In genomic region chr1:19353596-19353995, GRCh38 we compare ENCODE assay signal across 13 cellular contexts. TPM values are rescaled to one million over a fixed set of nuclear protein-coding genes. Genes with fewer than 3 reads are reported as not detected.
A peak's percentile ranks its signal among the peaks of the same experiment; 100 is the strongest.
DNase-seq lines count a peak whose midpoint lies in the region; ATAC-seq and TF ChIP-seq lines count a peak whose summit lies in the region.
"Had no signal": no experiment of that assay in that cellular context is flagged by ENCODE, and none has a peak within 500 bp of the region (broad histone marks: within the 10 kb centered on the region; RNA-seq: fewer than 3 reads in every experiment).

No MANE protein-coding gene starts in this region.

- no peaks in the 10 kb centered on the region for H3K9me3 Mint-ChIP-seq in activated CD4-positive, alpha-beta memory T cell treated with anti-CD3 and anti-CD28 coated beads, Interleukin-2, amount 10 ng/mL, durations not matched to agents 7 days and 5 days
- H3K9me3 Mint-ChIP-seq in neural progenitor cell, result no peaks in the 10 kb centered on the region

- no peaks in the 10 kb centered on the region for H3F3A ChIP-seq in neural progenitor cell (ENCODE audit: low read depth)

- H3K27ac ChIP-seq in HEK293 (ENCODE audit: extremely low read depth, low read depth, low read length), result no peak overlapping the region
- no peak overlapping the region for H3K27ac ChIP-seq in neural progenitor cell
- H3K27ac ChIP-seq: PC-9 had no signal

- H3K9me3 ChIP-seq in HEK293 (ENCODE audit: control insufficient read depth, insufficient read depth, low read depth, low read length), result no peaks in the 10 kb centered on the region
- no peaks in the 10 kb centered on the region for H3K9me3 ChIP-seq in neural progenitor cell (ENCODE audit: low read depth)

- no peak overlapping the region for H3K4me3 Mint-ChIP-seq in activated CD4-positive, alpha-beta memory T cell treated with anti-CD3 and anti-CD28 coated beads, Interleukin-2, amount 10 ng/mL, durations not matched to agents 7 days and 5 days
- H3K4me3 Mint-ChIP-seq in neural progenitor cell, result no peak overlapping the region

- no peak overlapping the region for H3K4me2 ChIP-seq in neural progenitor cell
- H3K4me2 ChIP-seq: PC-9 had no signal

- CTCF ChIA-PET in HEK293 (lab: Yijun Ruan, JAX), result interaction anchor here (0.8 to 2.0 kb wide), 4 partner anchors 9 to 300 kb away, joined by 3 to 7 read pairs (median 3); no protein-coding TSS in a partner anchor
- CTCF ChIA-PET in activated CD4-positive, alpha-beta memory T cell treated with anti-CD3 and anti-CD28 coated beads, Interleukin-2, amount 10 ng/mL, durations not matched to agents 7 days and 5 days (lab: Charles Lee), result no interaction called here

- ATAC-seq in Right ventricle myocardium superior (ENCODE audit: poor library complexity) (no peak), HG03469 (IDR thresholded peaks at IDR 0.05; ENCODE audit: unreplicated experiment) (no peak)

- intact Hi-C loops in Right ventricle myocardium superior (cut with DNase I), result no loop called here

- H3K27me3 ChIP-seq in neural progenitor cell, result no peaks in the 10 kb centered on the region

- POLR2A ChIA-PET in HEK293 (lab: Yijun Ruan, JAX), result no interaction called here
- POLR2A ChIA-PET in activated CD4-positive, alpha-beta memory T cell treated with anti-CD3 and anti-CD28 coated beads, Interleukin-2, amount 10 ng/mL, durations not matched to agents 7 days and 5 days (lab: Charles Lee), result no interaction called here

- TF ChIP-seq CTCF in HEK293 (tag by site-specific recombination; IDR thresholded peaks at IDR 0.05) (no peak), neural progenitor cell (IDR thresholded peaks at IDR 0.05) (no peak)

- H3K4me3 ChIP-seq in HEK293 (ENCODE audit: low read depth, low read length), result no peak overlapping the region
- no peak overlapping the region for H3K4me3 ChIP-seq in neural progenitor cell
- H3K4me3 ChIP-seq: PC-9 had no signal

- H3K36me3 Mint-ChIP-seq in activated CD4-positive, alpha-beta memory T cell treated with anti-CD3 and anti-CD28 coated beads, Interleukin-2, amount 10 ng/mL, durations not matched to agents 7 days and 5 days (ENCODE audit: low read depth), result peaks cover 70% of the 10 kb centered on the region
- H3K36me3 Mint-ChIP-seq in neural progenitor cell, result peaks cover 20% of the 10 kb centered on the region

- H3K27me3 Mint-ChIP-seq in activated CD4-positive, alpha-beta memory T cell treated with anti-CD3 and anti-CD28 coated beads, Interleukin-2, amount 10 ng/mL, durations not matched to agents 7 days and 5 days, result no peaks in the 10 kb centered on the region
- H3K27me3 Mint-ChIP-seq in neural progenitor cell (ENCODE audit: insufficient read depth, low read depth), result no peaks in the 10 kb centered on the region

- no peaks in the 10 kb centered on the region for H3K4me1 Mint-ChIP-seq in activated CD4-positive, alpha-beta memory T cell treated with anti-CD3 and anti-CD28 coated beads, Interleukin-2, amount 10 ng/mL, durations not matched to agents 7 days and 5 days
- no peaks in the 10 kb centered on the region for H3K4me1 Mint-ChIP-seq in neural progenitor cell

- DNase-seq in NCI-H187 treated with DMSO at 0.1 percent for 48 hours (lab: John Stamatoyannopoulos, UW) (peak; percentile 92), neural progenitor cell (ENCODE audit: low spot score) (peak; percentile 37), Right ventricle myocardium superior (no peak), NCI-H524 treated with DMSO at 0.1 percent for 48 hours (lab: John Stamatoyannopoulos, UW) (no peak)
- DNase-seq in activated CD4-positive, alpha-beta memory T cell treated with anti-CD3 and anti-CD28 coated beads, Interleukin-2, amount 10 ng/mL, durations not matched to agents 7 days and 5 days, result no peak
- DNase-seq: cerebellar nuclear complex; GDM1; NCI-H1105 treated with DMSO at 0.1 percent for 48 hours; PC-9; stimulated activated CD4-positive, alpha-beta T cell treated with anti-CD3 and anti-CD28 coated beads, Interleukin-4, amount 100 ng/mL, for 1 hour; T-helper 2 cell had no signal

- H2AFZ ChIP-seq in neural progenitor cell (replicated peaks), result no peak overlapping the region
- H2AFZ ChIP-seq: PC-9 had no signal

- H3K27ac Mint-ChIP-seq in activated CD4-positive, alpha-beta memory T cell treated with anti-CD3 and anti-CD28 coated beads, Interleukin-2, amount 10 ng/mL, durations not matched to agents 7 days and 5 days, result peak overlapping the region; percentile 49
- peak overlapping the region; percentile 12 for H3K27ac Mint-ChIP-seq in neural progenitor cell

- no peak overlapping the region for H3K9ac ChIP-seq in neural progenitor cell

- H3K4me1 ChIP-seq in HEK293 (ENCODE audit: control insufficient read depth, insufficient read depth, low read length) (no peaks in the 10 kb centered on the region), neural progenitor cell (peaks cover 5% of the 10 kb centered on the region)

- H3K36me3 ChIP-seq in HEK293 (ENCODE audit: control insufficient read depth in 2 of 2, insufficient read depth in 1 of 2, low read length in 2 of 2), result peaks cover 0 to 86% of the 10 kb centered on the region in 2 experiments; a peak in 2 of 3 replicates
- no peaks in the 10 kb centered on the region for H3K36me3 ChIP-seq in neural progenitor cell

- H4K20me1 ChIP-seq in neural progenitor cell (ENCODE audit: low read depth), result peaks cover 25% of the 10 kb centered on the region

- H3K79me2 ChIP-seq in neural progenitor cell (ENCODE audit: low read depth), result no peaks in the 10 kb centered on the region

TF ChIP-seq in HEK293, 187 proteins besides CTCF, POLR2A, EP300 and RAD21 (continues in another document):
- TF ChIP-seq KLF17 (tag by site-specific recombination; IDR thresholded peaks at IDR 0.05), result peak; percentile 68; the same call in 1 of the 2 replicates
- no peak for TF ChIP-seq ZNF449 (tag by site-specific recombination; IDR thresholded peaks at IDR 0.05)
- TF ChIP-seq ZNF341 (tag by site-specific recombination; IDR thresholded peaks at IDR 0.05; ENCODE audit: low read depth), result no peak

RNA-seq across cellular contexts. Expression of gene SLC66A1, which starts 41.5 kb away (rescaled TPM):
- 1 to 10 TPM; 6.7 to 6.8 TPM for total RNA-seq in activated CD4-positive, alpha-beta memory T cell treated with anti-CD3 and anti-CD28 coated beads, Interleukin-2, amount 10 ng/mL, durations not matched to agents 7 days and 5 days
- total RNA-seq in neural progenitor cell (ENCODE audit: low replicate concordance) (4.8 and 16.7 TPM in 2 replicates), Right ventricle myocardium superior (5.8 TPM)

RNA-seq across cellular contexts. Expression of gene AKR7A2, which starts 41.7 kb away (rescaled TPM):
- total RNA-seq in activated CD4-positive, alpha-beta memory T cell treated with anti-CD3 and anti-CD28 coated beads, Interleukin-2, amount 10 ng/mL, durations not matched to agents 7 days and 5 days, result 10 to 100 TPM; 43.0 to 43.9 TPM
- 37.5 and 92.3 TPM in 2 replicates for total RNA-seq in neural progenitor cell (ENCODE audit: low replicate concordance)
- total RNA-seq in Right ventricle myocardium superior, result 40.6 TPM

Comparison
In these comparisons a context has a peak if more than half of its experiments do, and no peak if none do; other contexts are left out.
1. DNase-seq: peak in NCI-H187 treated with DMSO at 0.1 percent for 48 hours (single experiment) and neural progenitor cell (single experiment); none in activated CD4-positive, alpha-beta memory T cell treated with anti-CD3 and anti-CD28 coated beads, Interleukin-2, amount 10 ng/mL, durations not matched to agents 7 days and 5 days (single experiment), Right ventricle myocardium superior (single experiment) and NCI-H524 treated with DMSO at 0.1 percent for 48 hours (single experiment).